24 cellular contexts compared by ENCODE assay signal in the genomic region with DNA sequence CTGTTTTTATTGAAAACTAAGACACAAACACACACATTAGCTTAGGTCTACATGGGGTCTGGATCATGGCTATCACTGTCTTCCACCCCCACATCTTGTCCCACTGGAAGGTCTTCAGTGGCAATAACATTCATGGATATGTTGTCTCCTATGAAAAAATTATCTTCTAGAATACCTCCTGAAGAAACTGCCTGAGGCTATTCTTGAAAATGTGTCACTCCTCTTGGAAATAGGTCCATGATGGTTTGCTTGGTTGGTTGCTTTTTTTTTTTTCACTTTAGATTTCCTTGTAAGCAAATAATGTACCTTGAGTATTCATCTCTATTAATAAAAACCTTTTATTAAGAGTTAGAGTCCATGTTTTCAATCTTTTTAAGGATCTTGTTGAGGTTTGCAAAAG.
"Had no signal": no experiment of that assay in that cellular context is flagged by ENCODE, and none has a peak within 500 bp of the region (broad histone marks: within the 10 kb centered on the region; RNA-seq: fewer than 3 reads in every experiment).

No MANE protein-coding gene starts in this region.

- H3K4me1 ChIP-seq: colonic mucosa, foreskin keratinocyte, heart left ventricle, lower lobe of right lung had no signal

- DNase-seq: colonic mucosa; cortex of kidney; effector CD8-positive, alpha-beta T cell; effector memory CD8-positive, alpha-beta T cell; endodermal cell; heart left ventricle; hypothalamus; immature natural killer cell; islet precursor cell; kidney; kidney glomerular epithelial cell; left colon; left ventricle myocardium superior; lower lobe of right lung; mesenchymal stem cell; mucosa of descending colon; naive B cell had no signal

- H3K36me3 Mint-ChIP-seq: immature natural killer cell, mesothelial cell of epicardium, naive B cell had no signal

- H3K36me3 ChIP-seq: colonic mucosa, esophagus muscularis mucosa, gastroesophageal sphincter, heart left ventricle, lower lobe of right lung had no signal

- H3K4me3 Mint-ChIP-seq: dendritic cell treated with granulocyte-macrophage colony-stimulating factor and Interleukin-4, amounts not matched to agents 40 ng/mL and 50 ng/mL, for 4 days; effector memory CD8-positive, alpha-beta T cell; endodermal cell; immature natural killer cell; mesothelial cell of epicardium; naive B cell had no signal

- H3K27me3 Mint-ChIP-seq: dendritic cell treated with granulocyte-macrophage colony-stimulating factor and Interleukin-4, amounts not matched to agents 40 ng/mL and 50 ng/mL, for 4 days; effector memory CD8-positive, alpha-beta T cell; naive B cell had no signal

- H3K27ac ChIP-seq: colonic mucosa, esophagus muscularis mucosa, foreskin keratinocyte, gastroesophageal sphincter, heart left ventricle, hepatocyte, lower lobe of right lung had no signal

- H3K4me1 Mint-ChIP-seq: endodermal cell, immature natural killer cell, mesothelial cell of epicardium, naive B cell had no signal

- H3K9me3 Mint-ChIP-seq: dendritic cell treated with granulocyte-macrophage colony-stimulating factor and Interleukin-4, amounts not matched to agents 40 ng/mL and 50 ng/mL, for 4 days; effector memory CD8-positive, alpha-beta T cell; endodermal cell had no signal

- ATAC-seq: effector memory CD8-positive, alpha-beta T cell; foreskin keratinocyte; gastroesophageal sphincter; heart left ventricle; left colon; left lobe of liver; left ventricle myocardium superior; lower lobe of right lung; mucosa of descending colon had no signal

- H3K9me3 ChIP-seq: colonic mucosa, esophagus muscularis mucosa, gastroesophageal sphincter, lower lobe of right lung, mucosa of descending colon had no signal

- H3K4me3 ChIP-seq: colonic mucosa, esophagus muscularis mucosa, gastroesophageal sphincter, heart left ventricle, hepatocyte, lower lobe of right lung, mucosa of descending colon had no signal

- H3K27ac Mint-ChIP-seq: dendritic cell treated with granulocyte-macrophage colony-stimulating factor and Interleukin-4, amounts not matched to agents 40 ng/mL and 50 ng/mL, for 4 days; effector memory CD8-positive, alpha-beta T cell; endodermal cell; immature natural killer cell; mesothelial cell of epicardium had no signal

- H3K27me3 ChIP-seq: colonic mucosa, esophagus muscularis mucosa, foreskin keratinocyte, gastroesophageal sphincter, heart left ventricle, hepatocyte had no signal
